ENCODE assay signal across 2 cellular contexts in the genomic region with DNA sequence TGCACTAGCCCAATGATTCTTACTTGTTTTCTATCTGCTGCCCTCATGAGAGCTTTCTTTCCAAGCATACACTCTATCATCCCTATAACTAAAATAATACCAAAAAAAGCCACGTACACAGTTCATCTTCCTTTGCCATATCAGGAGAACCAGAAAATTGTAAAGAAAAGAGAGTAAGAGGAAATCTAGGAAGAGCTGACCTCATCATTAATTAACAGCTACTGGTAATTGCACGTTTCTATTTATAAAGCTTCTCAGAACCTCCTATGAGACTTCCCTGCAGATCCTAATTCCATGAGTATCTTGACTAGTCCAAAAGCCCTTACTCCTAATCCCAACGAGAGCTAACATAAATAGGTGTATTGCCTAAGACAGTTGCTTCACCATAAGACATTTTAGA.
TF ChIP-seq lines count a peak whose summit lies in the region.

No MANE protein-coding gene starts in this region.

TF ChIP-seq in HEK293, 187 proteins besides CTCF, POLR2A, EP300 and RAD21 (continued from another document):
- no peak for TF ChIP-seq ZNF350 (tag by site-specific recombination; IDR thresholded peaks at IDR 0.05)
TF ChIP-seq in HEK293: peak in this region for 1.

TF ChIP-seq in neural cell, 6 proteins besides CTCF, POLR2A, EP300 and RAD21 (continued from another document):
- TF ChIP-seq, protein P1, sequence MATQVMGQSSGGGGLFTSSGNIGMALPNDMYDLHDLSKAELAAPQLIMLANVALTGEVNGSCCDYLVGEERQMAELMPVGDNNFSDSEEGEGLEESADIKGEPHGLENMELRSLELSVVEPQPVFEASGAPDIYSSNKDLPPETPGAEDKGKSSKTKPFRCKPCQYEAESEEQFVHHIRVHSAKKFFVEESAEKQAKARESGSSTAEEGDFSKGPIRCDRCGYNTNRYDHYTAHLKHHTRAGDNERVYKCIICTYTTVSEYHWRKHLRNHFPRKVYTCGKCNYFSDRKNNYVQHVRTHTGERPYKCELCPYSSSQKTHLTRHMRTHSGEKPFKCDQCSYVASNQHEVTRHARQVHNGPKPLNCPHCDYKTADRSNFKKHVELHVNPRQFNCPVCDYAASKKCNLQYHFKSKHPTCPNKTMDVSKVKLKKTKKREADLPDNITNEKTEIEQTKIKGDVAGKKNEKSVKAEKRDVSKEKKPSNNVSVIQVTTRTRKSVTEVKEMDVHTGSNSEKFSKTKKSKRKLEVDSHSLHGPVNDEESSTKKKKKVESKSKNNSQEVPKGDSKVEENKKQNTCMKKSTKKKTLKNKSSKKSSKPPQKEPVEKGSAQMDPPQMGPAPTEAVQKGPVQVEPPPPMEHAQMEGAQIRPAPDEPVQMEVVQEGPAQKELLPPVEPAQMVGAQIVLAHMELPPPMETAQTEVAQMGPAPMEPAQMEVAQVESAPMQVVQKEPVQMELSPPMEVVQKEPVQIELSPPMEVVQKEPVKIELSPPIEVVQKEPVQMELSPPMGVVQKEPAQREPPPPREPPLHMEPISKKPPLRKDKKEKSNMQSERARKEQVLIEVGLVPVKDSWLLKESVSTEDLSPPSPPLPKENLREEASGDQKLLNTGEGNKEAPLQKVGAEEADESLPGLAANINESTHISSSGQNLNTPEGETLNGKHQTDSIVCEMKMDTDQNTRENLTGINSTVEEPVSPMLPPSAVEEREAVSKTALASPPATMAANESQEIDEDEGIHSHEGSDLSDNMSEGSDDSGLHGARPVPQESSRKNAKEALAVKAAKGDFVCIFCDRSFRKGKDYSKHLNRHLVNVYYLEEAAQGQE (IDR thresholded peaks at IDR 0.05; ENCODE audit: borderline replicate concordance), result no peak
